In the genomic region with DNA sequence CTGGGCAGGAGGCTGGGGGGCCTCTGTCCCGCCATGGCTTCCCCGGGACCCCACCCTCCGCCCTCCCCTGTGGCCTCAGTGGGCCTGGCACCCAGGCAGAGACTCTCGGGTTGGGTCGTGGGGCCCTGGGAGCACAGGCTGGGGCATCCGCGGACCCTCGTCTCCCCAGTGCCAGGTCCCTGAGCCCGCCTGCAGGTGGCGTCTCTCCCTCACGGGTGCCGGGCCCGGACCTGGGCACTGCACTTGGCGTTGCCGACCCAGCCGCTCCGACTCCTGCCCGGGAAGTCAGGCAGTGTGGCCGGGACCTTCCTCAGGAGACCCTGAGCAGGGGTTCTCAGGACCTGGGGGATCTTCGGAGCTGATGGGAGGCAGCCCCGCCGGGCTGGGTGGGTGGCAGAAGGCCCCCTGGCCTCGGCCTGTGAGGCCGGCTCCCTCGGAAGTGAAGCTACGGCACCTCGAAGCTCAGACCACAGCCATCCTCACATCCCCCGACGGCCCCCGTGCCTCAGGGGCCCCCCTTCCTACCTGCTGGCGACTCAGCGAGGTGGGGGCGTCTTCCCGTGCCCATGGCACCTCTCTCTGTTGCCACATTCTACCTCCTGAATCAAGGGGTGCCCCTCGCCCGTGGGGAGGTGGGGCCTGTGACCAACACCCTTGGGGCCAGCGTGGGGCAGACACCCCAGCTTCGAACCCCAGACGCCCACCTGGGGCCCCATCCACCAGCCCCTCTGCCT, we compare ENCODE assay signal across 8 cellular contexts. TPM values are rescaled to one million over a fixed set of nuclear protein-coding genes. Genes with fewer than 3 reads are reported as not detected.
DNase-seq lines count a peak whose midpoint lies in the region; ATAC-seq, FAIRE-seq and TF ChIP-seq lines count a peak whose summit lies in the region.

No MANE protein-coding gene starts in this region.

- no peak overlapping the region for H3K18ac ChIP-seq in mesendoderm (ENCODE audit: low read length)

- peaks cover 3% of the 10 kb centered on the region for H3K9me3 Mint-ChIP-seq in activated CD8-positive, alpha-beta T cell treated with anti-CD3 and anti-CD28 coated beads for 36 hours

- no peaks in the 10 kb centered on the region for H3K36me3 Mint-ChIP-seq in activated CD8-positive, alpha-beta T cell treated with anti-CD3 and anti-CD28 coated beads for 36 hours (ENCODE audit: low read depth)

- no peak overlapping the region for H3K4me2 ChIP-seq in mesendoderm (ENCODE audit: low read length)

- H3K23ac ChIP-seq in mesendoderm (ENCODE audit: low read length) = no peak overlapping the region

- no CpG with 5 or more reads among the region's 39 CpGs for WGBS in mesendoderm (ENCODE audit: extremely low coverage, insufficient coverage, low lambda C conversion rate)

- no peak overlapping the region for H3K27ac ChIP-seq in mesendoderm (ENCODE audit: low read depth, low read length)

- no peak overlapping the region for H3K4ac ChIP-seq in mesendoderm (ENCODE audit: low read depth, low read length)

- no peak overlapping the region for H2BK120ac ChIP-seq in mesendoderm (ENCODE audit: low read depth, low read length)

- H3K4me3 ChIP-seq in mesendoderm (ENCODE audit: low read length) = no peak overlapping the region

- POLR2A ChIA-PET in activated CD8-positive, alpha-beta T cell treated with anti-CD3 and anti-CD28 coated beads for 36 hours (lab: Charles Lee) = interaction anchor here (0.7 to 1.8 kb wide), 10 partner anchors 14 to 151 kb away, joined by 3 to 5 read pairs (median 3); a partner anchor contains a TSS

- no peak overlapping the region for H3K9ac ChIP-seq in mesendoderm (ENCODE audit: low read length)

- peak; percentile 74 for DNase-seq in D721Med (ENCODE audit: insufficient read length, low spot score)
- peak; percentile 59 for DNase-seq in HCEC 1CT
- DNase-seq in NCI-H510A treated with DMSO at 0.1 percent for 48 hours (lab: John Stamatoyannopoulos, UW) = peak; percentile 93
- DNase-seq in activated CD8-positive, alpha-beta T cell treated with anti-CD3 and anti-CD28 coated beads for 36 hours = peak; percentile 87
- DNase-seq in effector CD4-positive, alpha-beta T cell = peak; percentile 77
- peak; percentile 71 for DNase-seq in mesendoderm
- peak; percentile 72 for DNase-seq in stimulated activated CD8-positive, alpha-beta memory T cell treated with anti-CD3 and anti-CD28 coated beads, Interleukin-12 subunit alpha, Interleukin-12 subunit beta, amount 100 ng/mL, for 1 hour (ENCODE audit: low read depth)

- no peak overlapping the region for H3K4me3 Mint-ChIP-seq in activated CD8-positive, alpha-beta T cell treated with anti-CD3 and anti-CD28 coated beads for 36 hours

- no peak overlapping the region for H2AK5ac ChIP-seq in mesendoderm (ENCODE audit: low read length)

- no peaks in the 10 kb centered on the region for H3K36me3 ChIP-seq in mesendoderm (ENCODE audit: control insufficient read depth, insufficient read depth, low read length)

- H4K5ac ChIP-seq in mesendoderm (ENCODE audit: low read length) = no peak overlapping the region

- CTCF ChIA-PET in activated CD8-positive, alpha-beta T cell treated with anti-CD3 and anti-CD28 coated beads for 36 hours (lab: Charles Lee) = interaction anchor here (0.6 to 3.2 kb wide), 57 partner anchors 8 to 256 kb away, joined by 3 to 50 read pairs (median 4); a partner anchor contains a TSS

- H3K79me1 ChIP-seq in mesendoderm (ENCODE audit: low read length) = no peaks in the 10 kb centered on the region

- no peak for FAIRE-seq in D721Med (lab: Jason Lieb, UNC)

- no peaks in the 10 kb centered on the region for H3K79me2 ChIP-seq in mesendoderm (ENCODE audit: control insufficient read depth, insufficient read depth, low read length)

- no peak overlapping the region for H3K27ac Mint-ChIP-seq in activated CD8-positive, alpha-beta T cell treated with anti-CD3 and anti-CD28 coated beads for 36 hours

- H3K27me3 Mint-ChIP-seq in activated CD8-positive, alpha-beta T cell treated with anti-CD3 and anti-CD28 coated beads for 36 hours = peaks cover 7% of the 10 kb centered on the region

- ATAC-seq in activated CD8-positive, alpha-beta T cell treated with anti-CD3 and anti-CD28 coated beads for 36 hours = peak; percentile 94
- ATAC-seq in GM21723 (IDR thresholded peaks at IDR 0.05; ENCODE audit: unreplicated experiment) = no peak

- H2BK5ac ChIP-seq in mesendoderm (ENCODE audit: low read length) = no peak overlapping the region

- no peaks in the 10 kb centered on the region for H3K27me3 ChIP-seq in mesendoderm (ENCODE audit: insufficient read depth, low read length, poor library complexity)

- H3K4me1 ChIP-seq in mesendoderm (ENCODE audit: control insufficient read depth, low read depth, low read length) = no peaks in the 10 kb centered on the region

- H3K4me1 Mint-ChIP-seq in activated CD8-positive, alpha-beta T cell treated with anti-CD3 and anti-CD28 coated beads for 36 hours (ENCODE audit: low read depth) = peaks cover 14% of the 10 kb centered on the region

- H4K8ac ChIP-seq in mesendoderm (ENCODE audit: low read depth, low read length) = no peak overlapping the region

- H3K56ac ChIP-seq in mesendoderm (ENCODE audit: low read length) = no peak overlapping the region

- H2BK15ac ChIP-seq in mesendoderm (replicated peaks; ENCODE audit: low read depth) = no peak overlapping the region

- peak; percentile 69 for TF ChIP-seq CTCF in D721Med (IDR thresholded peaks at IDR 0.05; ENCODE audit: insufficient read depth, missing control alignments)
- peak; percentile 91 for TF ChIP-seq CTCF in activated CD8-positive, alpha-beta T cell treated with anti-CD3 and anti-CD28 coated beads for 36 hours (IDR thresholded peaks at IDR 0.05)

- intact Hi-C loops in activated CD8-positive, alpha-beta T cell treated with anti-CD3 and anti-CD28 coated beads for 36 hours (cut with micrococcal nuclease) = no loop called here

RNA-seq across cellular contexts. Expression of a gene that starts 6.4 kb away (rescaled TPM):
- 10 to 100 TPM; 17.5 to 20.3 TPM for total RNA-seq in activated CD8-positive, alpha-beta T cell treated with anti-CD3 and anti-CD28 coated beads for 36 hours
- polyA plus RNA-seq in mesendoderm (2013, experiment 1 of 2) = 7.0 TPM
- polyA plus RNA-seq in mesendoderm (2013, experiment 2 of 2) = 6.8 TPM

RNA-seq across cellular contexts. Expression of a gene that starts 48.1 kb away (rescaled TPM):
- total RNA-seq in activated CD8-positive, alpha-beta T cell treated with anti-CD3 and anti-CD28 coated beads for 36 hours = not detected
- polyA plus RNA-seq in mesendoderm (2013, experiment 1 of 2) = not detected
- not detected for polyA plus RNA-seq in mesendoderm (2013, experiment 2 of 2)

RNA-seq across cellular contexts. Expression of a gene that starts 51.4 kb away (rescaled TPM):
- not detected for total RNA-seq in activated CD8-positive, alpha-beta T cell treated with anti-CD3 and anti-CD28 coated beads for 36 hours
- 0.27 TPM for polyA plus RNA-seq in mesendoderm (2013, experiment 1 of 2)
- polyA plus RNA-seq in mesendoderm (2013, experiment 2 of 2) = 0.20 TPM
